1 cellular context compared by ENCODE assay signal in genomic region chr4:108650212-108651067, GRCh38.
TF ChIP-seq lines count a peak whose summit lies in the region.

Gene OSTC (plus strand): TSS chr4:108650599. CDS start chr4:108650656, 57 bp downstream.

TF ChIP-seq in GM12878, 131 proteins besides CTCF, POLR2A, EP300 and RAD21 (continued from another document):
- TF ChIP-seq RELB (IDR thresholded peaks at IDR 0.05; ENCODE audit: low read depth) (peak; percentile 91), KDM1A (IDR thresholded peaks at IDR 0.05; ENCODE audit: borderline replicate concordance) (no peak)
